8 cellular contexts compared by ENCODE assay signal in genomic region chr4:2794707-2795557, GRCh38. TPM values are rescaled to one million over a fixed set of nuclear protein-coding genes. Genes with fewer than 3 reads are reported as not detected.
DNase-seq lines count a peak whose midpoint lies in the region; TF ChIP-seq lines count a peak whose summit lies in the region.

No MANE protein-coding gene starts in this region.

- DNase-seq in T-helper 2 cell treated with Interferon-gamma antibody and Interleukin-4, amounts not matched to agents 5 μg/mL and 100 μg/mL, for 36 hours (ENCODE audit: low spot score): no peak
- DNase-seq in T-helper 2 cell: no peak
- no peak for DNase-seq in immature natural killer cell
- DNase-seq in stomach: peak; percentile 53
- no peak for DNase-seq in stimulated activated CD4-positive, alpha-beta T cell treated with anti-CD3 and anti-CD28 coated beads, Interleukin-2, amount 100 ng/mL, for 48 hours
- DNase-seq in NCI-H187 (lab: John Stamatoyannopoulos, UW): no peak
- no peak for DNase-seq in cerebellar cortex (ENCODE audit: low spot score)

- no peak for TF ChIP-seq CTCF in stomach (IDR thresholded peaks at IDR 0.05)

- peak overlapping the region; percentile 77 to 92 (median 83) for H3K27ac ChIP-seq in stomach

- H3K36me3 Mint-ChIP-seq in T-helper 2 cell treated with Interferon-gamma antibody and Interleukin-4, amounts not matched to agents 5 μg/mL and 100 μg/mL, for 36 hours (ENCODE audit: low read depth): peaks cover 2% of the 10 kb centered on the region
- no peaks in the 10 kb centered on the region for H3K36me3 Mint-ChIP-seq in activated naive CD8-positive, alpha-beta T cell
- no peaks in the 10 kb centered on the region for H3K36me3 Mint-ChIP-seq in immature natural killer cell

- H3K27ac Mint-ChIP-seq in T-helper 2 cell treated with Interferon-gamma antibody and Interleukin-4, amounts not matched to agents 5 μg/mL and 100 μg/mL, for 36 hours: no peak overlapping the region
- H3K27ac Mint-ChIP-seq in activated naive CD8-positive, alpha-beta T cell: no peak overlapping the region
- H3K27ac Mint-ChIP-seq in immature natural killer cell: no peak overlapping the region

- H3K4me1 ChIP-seq in stomach: peaks cover 81 to 88% (median 84%) of the 10 kb centered on the region in 4 donors

- H3K9me3 Mint-ChIP-seq in T-helper 2 cell treated with Interferon-gamma antibody and Interleukin-4, amounts not matched to agents 5 μg/mL and 100 μg/mL, for 36 hours: no peaks in the 10 kb centered on the region
- H3K9me3 Mint-ChIP-seq in activated naive CD8-positive, alpha-beta T cell (ENCODE audit: low read depth): no peaks in the 10 kb centered on the region
- no peaks in the 10 kb centered on the region for H3K9me3 Mint-ChIP-seq in immature natural killer cell

- intact Hi-C loops in stomach (cut with DNase I; ENCODE audit: low total_unique reads): no loop called here

- 60 to 75% (median 67%) methylated on average over 12 of the region's 12 CpGs for WGBS in stomach, 5 donors

- no peak for TF ChIP-seq POLR2A in stomach (IDR thresholded peaks at IDR 0.05)

- peaks cover 27% of the 10 kb centered on the region for H3K4me1 Mint-ChIP-seq in T-helper 2 cell treated with Interferon-gamma antibody and Interleukin-4, amounts not matched to agents 5 μg/mL and 100 μg/mL, for 36 hours (ENCODE audit: low read depth)
- peaks cover 46% of the 10 kb centered on the region for H3K4me1 Mint-ChIP-seq in activated naive CD8-positive, alpha-beta T cell (ENCODE audit: low read depth)
- peaks cover 36 to 39% of the 10 kb centered on the region in 2 donors for H3K4me1 Mint-ChIP-seq in immature natural killer cell

- TF ChIP-seq EP300 in stomach (IDR thresholded peaks at IDR 0.05): no peak

- H3K27me3 Mint-ChIP-seq in T-helper 2 cell treated with Interferon-gamma antibody and Interleukin-4, amounts not matched to agents 5 μg/mL and 100 μg/mL, for 36 hours (ENCODE audit: low read depth): no peaks in the 10 kb centered on the region
- H3K27me3 Mint-ChIP-seq in activated naive CD8-positive, alpha-beta T cell: no peaks in the 10 kb centered on the region
- peaks cover 0 to 6% (median 0%) of the 10 kb centered on the region in 3 donors for H3K27me3 Mint-ChIP-seq in immature natural killer cell (ENCODE audit: low read depth in 3 of 3)

- no peaks in the 10 kb centered on the region for H3K36me3 ChIP-seq in stomach

- H3K27me3 ChIP-seq in stomach: no peaks in the 10 kb centered on the region

- peak overlapping the region; percentile 38 for H3K4me3 Mint-ChIP-seq in T-helper 2 cell treated with Interferon-gamma antibody and Interleukin-4, amounts not matched to agents 5 μg/mL and 100 μg/mL, for 36 hours
- peak overlapping the region; percentile 88 for H3K4me3 Mint-ChIP-seq in activated naive CD8-positive, alpha-beta T cell
- H3K4me3 Mint-ChIP-seq in immature natural killer cell: peak overlapping the region; percentile 24 to 90 (median 53)

- peak overlapping the region; percentile 58 to 84 (median 66) for H3K4me3 ChIP-seq in stomach

- no peaks in the 10 kb centered on the region for H3K9me3 ChIP-seq in stomach

RNA-seq across cellular contexts. Expression of gene SH3BP2, which starts 2.0 kb away (rescaled TPM):
- polyA plus RNA-seq in immature natural killer cell (10 to 100 TPM; 12.6 to 71.0 (median 22.7) TPM), stomach (10 to 100 TPM in 2 of 3 donors, 1 to 10 TPM in 1; 9.0 to 26.7 (median 11.1) TPM)
- total RNA-seq in stomach: 100 to 1,000 TPM in 2 of 5 donors, 10 to 100 TPM in 3; 31.8 to 151 (median 89.9) TPM

RNA-seq across cellular contexts. Expression of gene TNIP2, which starts 38.8 kb away (rescaled TPM):
- polyA plus RNA-seq in immature natural killer cell (10 to 100 TPM; 35.1 to 43.7 (median 40.2) TPM), stomach (10 to 100 TPM; 36.1 to 42.5 (median 37.6) TPM)
- 100 to 1,000 TPM in 2 of 5 donors, 10 to 100 TPM in 3; 18.7 to 194 (median 59.6) TPM for total RNA-seq in stomach

RNA-seq across cellular contexts. Expression of gene ADD1, which starts 48.7 kb away (rescaled TPM):
- 100 to 1,000 TPM; 207 to 318 (median 314) TPM for polyA plus RNA-seq in immature natural killer cell
- total RNA-seq in stomach: 1,000 to 10,000 TPM in 1 of 5 donors, 100 to 1,000 TPM in 4; 162 to 1,174 (median 290) TPM
- 100 to 1,000 TPM; 103 to 197 (median 127) TPM for polyA plus RNA-seq in stomach

Comparison
In these comparisons a context has a peak if more than half of its experiments do, and no peak if none do; other contexts are left out.
1. H3K4me3 Mint-ChIP-seq: peak in every context shown above with its lines; median percentile 88 in activated naive CD8-positive, alpha-beta T cell; 53 in immature natural killer cell; 38 in T-helper 2 cell treated with Interferon-gamma antibody and Interleukin-4, amounts not matched to agents 5 μg/mL and 100 μg/mL, for 36 hours.